Comparison of ENCODE assay signal across 8 cellular contexts in the genomic region with DNA sequence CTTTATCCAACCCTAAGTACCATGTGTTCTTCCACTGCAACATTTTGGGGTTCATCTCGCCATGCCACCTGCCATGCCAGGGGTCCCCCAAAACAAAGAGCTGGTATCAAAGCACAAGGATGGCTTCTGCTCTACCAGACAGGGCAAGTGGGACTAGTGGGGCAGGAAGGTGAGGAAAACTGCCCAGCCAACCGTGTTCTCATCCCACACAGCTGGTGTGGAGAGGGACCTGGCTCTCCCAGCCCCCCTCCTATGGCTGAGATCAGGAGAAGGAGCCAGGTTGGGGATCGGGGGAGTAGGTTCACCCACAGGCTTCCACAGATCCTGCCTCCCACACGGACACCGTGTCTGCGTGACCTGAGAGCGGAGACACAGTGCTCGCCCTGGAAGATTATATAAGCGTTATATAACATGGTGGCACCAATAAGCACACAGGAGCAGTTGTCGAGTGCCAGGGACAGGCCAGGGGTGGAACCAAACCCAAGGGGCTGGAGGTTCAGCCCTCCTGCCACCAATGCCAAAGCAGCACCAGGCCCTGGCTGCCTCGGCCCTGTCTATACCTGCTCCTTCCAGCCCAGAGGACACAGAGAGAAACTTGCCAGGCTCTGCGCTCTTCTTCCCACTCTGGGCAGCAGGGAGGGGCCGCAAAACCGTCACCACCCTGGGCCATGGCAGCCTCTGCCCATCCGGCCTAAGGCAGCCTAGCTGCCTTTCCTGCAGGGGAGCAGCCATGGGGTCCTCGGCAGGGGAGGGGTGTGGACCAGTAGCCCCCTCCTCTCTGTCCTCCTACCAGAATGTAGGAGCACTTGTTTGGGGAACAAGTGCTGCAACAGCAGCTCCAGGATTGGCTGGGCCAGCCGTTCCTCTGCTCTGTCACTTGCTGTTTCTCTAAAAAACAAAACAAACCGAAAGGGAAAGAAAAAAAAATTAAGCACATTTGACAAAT. TPM values are rescaled to one million over a fixed set of nuclear protein-coding genes. Genes with fewer than 3 reads are reported as not detected.
DNase-seq lines count a peak whose midpoint lies in the region; ATAC-seq and TF ChIP-seq lines count a peak whose summit lies in the region.

No MANE protein-coding gene starts in this region.

- no peak for TF ChIP-seq POLR2A in stomach (IDR thresholded peaks at IDR 0.05)

- 22 to 53% (median 28%) methylated on average over 6 to 18 of the region's 18 CpGs for WGBS in stomach, 5 donors

- H3K27ac ChIP-seq in stomach, result peak overlapping the region; percentile 92 to 99 (median 95)

- TF ChIP-seq CTCF in MCF 10A (IDR thresholded peaks at IDR 0.05; ENCODE audit: unreplicated experiment) (no peak), stomach (IDR thresholded peaks at IDR 0.05) (no peak)

- H3K36me3 Mint-ChIP-seq in stimulated activated naive CD8-positive, alpha-beta T cell treated with anti-CD3 and anti-CD28 coated beads, Interleukin-15, Interleukin-2, amounts not matched to agents 100 ng/mL and 50 ng/mL, for 24 hours (ENCODE audit: low read depth), result peaks cover 27% of the 10 kb centered on the region
- H3K36me3 Mint-ChIP-seq in MCF 10A (ENCODE audit: insufficient read depth, unreplicated experiment), result peaks cover 31% of the 10 kb centered on the region

- no peak for TF ChIP-seq EP300 in stomach (IDR thresholded peaks at IDR 0.05)

- H3K4me3 Mint-ChIP-seq in stimulated activated naive CD8-positive, alpha-beta T cell treated with anti-CD3 and anti-CD28 coated beads, Interleukin-15, Interleukin-2, amounts not matched to agents 100 ng/mL and 50 ng/mL, for 24 hours, result peak overlapping the region; percentile 91
- H3K4me3 Mint-ChIP-seq in MCF 10A (ENCODE audit: unreplicated experiment), result peak overlapping the region; percentile 84

- H3K36me3 ChIP-seq in stomach, result peaks cover 0 to 24% (median 14%) of the 10 kb centered on the region in 4 donors

- H3K27me3 Mint-ChIP-seq in stimulated activated naive CD8-positive, alpha-beta T cell treated with anti-CD3 and anti-CD28 coated beads, Interleukin-15, Interleukin-2, amounts not matched to agents 100 ng/mL and 50 ng/mL, for 24 hours, result no peaks in the 10 kb centered on the region
- H3K27me3 Mint-ChIP-seq in MCF 10A (ENCODE audit: insufficient read depth, unreplicated experiment), result no peaks in the 10 kb centered on the region

- H3K9me3 ChIP-seq in stomach, result no peaks in the 10 kb centered on the region

- H3K27me3 ChIP-seq in stomach, result no peaks in the 10 kb centered on the region

- H3K9me3 Mint-ChIP-seq in stimulated activated naive CD8-positive, alpha-beta T cell treated with anti-CD3 and anti-CD28 coated beads, Interleukin-15, Interleukin-2, amounts not matched to agents 100 ng/mL and 50 ng/mL, for 24 hours, result no peaks in the 10 kb centered on the region
- H3K9me3 Mint-ChIP-seq in MCF 10A (ENCODE audit: unreplicated experiment), result no peaks in the 10 kb centered on the region

- DNase-seq in stimulated activated naive CD8-positive, alpha-beta T cell treated with anti-CD3 and anti-CD28 coated beads, Interleukin-15, Interleukin-2, amounts not matched to agents 100 U/mL and 50 U/mL, for 24 hours, result no peak
- DNase-seq in MCF 10A (ENCODE audit: unreplicated experiment), result no peak
- DNase-seq in left colon, result peak; percentile 43 to 66
- DNase-seq in stomach, result peak; percentile 72
- DNase-seq in NCI-H146 (lab: John Stamatoyannopoulos, UW), result no peak

- intact Hi-C loops in MCF 10A (cut with micrococcal nuclease) (loop anchor here (1.0 kb wide), 2 partner anchors 19 to 70 kb away; no protein-coding TSS in a partner anchor), left colon (cut with DNase I, micrococcal nuclease) (no loop called here), stomach (cut with DNase I; ENCODE audit: low total_unique reads) (loop anchor here (5.0 to 10.0 kb wide), 2 partner anchors 35 to 53 kb away; no protein-coding TSS in a partner anchor)

- CTCF ChIA-PET in MCF 10A (lab: Yijun Ruan, JAX), result interaction anchor here (0.6 to 22.1 kb wide), 24 partner anchors 8 to 378 kb away, joined by 3 to 790 read pairs (median 6); no protein-coding TSS in a partner anchor

- peak overlapping the region; percentile 69 to 96 (median 82) for H3K4me3 ChIP-seq in stomach

- no peak for ATAC-seq in stimulated activated naive CD8-positive, alpha-beta T cell treated with anti-CD3 and anti-CD28 coated beads, Interleukin-15, Interleukin-2, amounts not matched to agents 100 U/mL and 50 U/mL, for 24 hours
- ATAC-seq in left colon, result peak; percentile 7
- no peak for ATAC-seq in HG02759 (IDR thresholded peaks at IDR 0.05; ENCODE audit: unreplicated experiment)
- ATAC-seq in GM19452 (IDR thresholded peaks at IDR 0.05; ENCODE audit: unreplicated experiment), result no peak

- H3K4me1 Mint-ChIP-seq in stimulated activated naive CD8-positive, alpha-beta T cell treated with anti-CD3 and anti-CD28 coated beads, Interleukin-15, Interleukin-2, amounts not matched to agents 100 ng/mL and 50 ng/mL, for 24 hours (ENCODE audit: low read depth), result peaks cover 83% of the 10 kb centered on the region
- peaks cover 39% of the 10 kb centered on the region for H3K4me1 Mint-ChIP-seq in MCF 10A (ENCODE audit: insufficient read depth, unreplicated experiment)

- POLR2A ChIA-PET in MCF 10A (lab: Yijun Ruan, JAX), result interaction anchor here (0.7 to 11.2 kb wide), 30 partner anchors 9 to 836 kb away, joined by 3 to 372 read pairs (median 12); a partner anchor contains a TSS

- H3K27ac Mint-ChIP-seq in stimulated activated naive CD8-positive, alpha-beta T cell treated with anti-CD3 and anti-CD28 coated beads, Interleukin-15, Interleukin-2, amounts not matched to agents 100 ng/mL and 50 ng/mL, for 24 hours, result peak overlapping the region; percentile 88
- H3K27ac Mint-ChIP-seq in MCF 10A (ENCODE audit: low read depth, unreplicated experiment), result peak overlapping the region; percentile 32

- BruUV-seq in MCF 10A (replicated peaks; lab: Mats Ljungman, UMichigan), result TSS peak; percentile 73

- H3K4me1 ChIP-seq in stomach, result peaks cover 65 to 91% (median 78%) of the 10 kb centered on the region in 4 donors

RNA-seq across cellular contexts. Expression of a gene that starts 43.5 kb away (rescaled TPM):
- total RNA-seq in MCF 10A (2022) (0.52 TPM in 1 of 2 replicates, not detected in the other), left colon (10 to 100 TPM in 1 of 2 donors, 1 to 10 TPM in 1; 8.3 to 15.2 TPM), stomach (10 to 100 TPM in 4 of 5 donors, 1 to 10 TPM in 1; 9.4 to 31.2 (median 14.0) TPM)
- 1 to 10 TPM; 3.2 to 9.2 (median 6.9) TPM for polyA plus RNA-seq in stomach

Comparison
In these comparisons a context has a peak if more than half of its experiments do, and no peak if none do; other contexts are left out.
1. DNase-seq: peak in left colon (2 of 2) and stomach (single experiment); none in stimulated activated naive CD8-positive, alpha-beta T cell treated with anti-CD3 and anti-CD28 coated beads, Interleukin-15, Interleukin-2, amounts not matched to agents 100 U/mL and 50 U/mL, for 24 hours (single experiment), MCF 10A (single experiment) and NCI-H146 (single experiment).
2. intact Hi-C loops: an anchor here in MCF 10A (1.0 kb wide) and stomach (5.0 to 10.0 kb wide); none called in left colon.